ENCODE assay signal across 1 cellular context in the genomic region with DNA sequence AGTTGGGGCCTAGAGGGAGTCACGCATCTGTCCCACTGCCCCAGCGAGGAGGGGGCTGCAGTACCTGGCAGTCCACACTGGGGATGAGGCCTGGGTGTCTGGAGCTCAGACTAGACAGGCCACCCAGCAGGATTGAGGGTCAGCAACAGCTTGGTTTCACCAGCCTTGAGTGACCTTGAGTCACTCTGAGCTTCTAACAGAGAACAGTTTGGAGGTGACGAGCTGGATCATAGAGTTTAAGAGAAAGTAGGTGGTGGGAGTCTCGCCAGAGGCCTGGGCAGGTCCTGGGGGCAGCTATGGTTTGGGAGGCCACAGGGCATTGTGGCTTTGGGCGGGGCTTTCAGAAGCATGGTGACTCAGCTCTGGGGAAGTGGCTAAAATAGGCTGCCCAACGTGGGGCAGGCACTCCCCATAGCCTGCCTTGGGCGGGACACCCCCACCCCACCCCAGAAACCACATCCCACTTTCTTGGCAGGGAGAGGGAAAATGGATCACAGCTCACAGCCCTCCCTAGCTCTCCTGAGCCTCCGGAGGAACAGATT.
TF ChIP-seq lines count a peak whose summit lies in the region.

No MANE protein-coding gene starts in this region.

TF ChIP-seq in liver, 16 proteins besides CTCF, POLR2A, EP300 and RAD21 (continued from another document):
- TF ChIP-seq, protein P1, sequence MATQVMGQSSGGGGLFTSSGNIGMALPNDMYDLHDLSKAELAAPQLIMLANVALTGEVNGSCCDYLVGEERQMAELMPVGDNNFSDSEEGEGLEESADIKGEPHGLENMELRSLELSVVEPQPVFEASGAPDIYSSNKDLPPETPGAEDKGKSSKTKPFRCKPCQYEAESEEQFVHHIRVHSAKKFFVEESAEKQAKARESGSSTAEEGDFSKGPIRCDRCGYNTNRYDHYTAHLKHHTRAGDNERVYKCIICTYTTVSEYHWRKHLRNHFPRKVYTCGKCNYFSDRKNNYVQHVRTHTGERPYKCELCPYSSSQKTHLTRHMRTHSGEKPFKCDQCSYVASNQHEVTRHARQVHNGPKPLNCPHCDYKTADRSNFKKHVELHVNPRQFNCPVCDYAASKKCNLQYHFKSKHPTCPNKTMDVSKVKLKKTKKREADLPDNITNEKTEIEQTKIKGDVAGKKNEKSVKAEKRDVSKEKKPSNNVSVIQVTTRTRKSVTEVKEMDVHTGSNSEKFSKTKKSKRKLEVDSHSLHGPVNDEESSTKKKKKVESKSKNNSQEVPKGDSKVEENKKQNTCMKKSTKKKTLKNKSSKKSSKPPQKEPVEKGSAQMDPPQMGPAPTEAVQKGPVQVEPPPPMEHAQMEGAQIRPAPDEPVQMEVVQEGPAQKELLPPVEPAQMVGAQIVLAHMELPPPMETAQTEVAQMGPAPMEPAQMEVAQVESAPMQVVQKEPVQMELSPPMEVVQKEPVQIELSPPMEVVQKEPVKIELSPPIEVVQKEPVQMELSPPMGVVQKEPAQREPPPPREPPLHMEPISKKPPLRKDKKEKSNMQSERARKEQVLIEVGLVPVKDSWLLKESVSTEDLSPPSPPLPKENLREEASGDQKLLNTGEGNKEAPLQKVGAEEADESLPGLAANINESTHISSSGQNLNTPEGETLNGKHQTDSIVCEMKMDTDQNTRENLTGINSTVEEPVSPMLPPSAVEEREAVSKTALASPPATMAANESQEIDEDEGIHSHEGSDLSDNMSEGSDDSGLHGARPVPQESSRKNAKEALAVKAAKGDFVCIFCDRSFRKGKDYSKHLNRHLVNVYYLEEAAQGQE (IDR thresholded peaks at IDR 0.05) = no peak
- TF ChIP-seq HNF4G (IDR thresholded peaks at IDR 0.05) (no peak), FOXA2 (IDR thresholded peaks at IDR 0.05) (no peak), FOXA1 (IDR thresholded peaks at IDR 0.05) (no peak), RXRA (IDR thresholded peaks at IDR 0.05) (no peak), TAF1 (conservative IDR thresholded peaks at IDR 0.05) (no peak)
- TF ChIP-seq, protein P2, sequence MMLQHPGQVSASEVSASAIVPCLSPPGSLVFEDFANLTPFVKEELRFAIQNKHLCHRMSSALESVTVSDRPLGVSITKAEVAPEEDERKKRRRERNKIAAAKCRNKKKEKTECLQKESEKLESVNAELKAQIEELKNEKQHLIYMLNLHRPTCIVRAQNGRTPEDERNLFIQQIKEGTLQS (IDR thresholded peaks at IDR 0.05) = no peak
- TF ChIP-seq, protein P3, sequence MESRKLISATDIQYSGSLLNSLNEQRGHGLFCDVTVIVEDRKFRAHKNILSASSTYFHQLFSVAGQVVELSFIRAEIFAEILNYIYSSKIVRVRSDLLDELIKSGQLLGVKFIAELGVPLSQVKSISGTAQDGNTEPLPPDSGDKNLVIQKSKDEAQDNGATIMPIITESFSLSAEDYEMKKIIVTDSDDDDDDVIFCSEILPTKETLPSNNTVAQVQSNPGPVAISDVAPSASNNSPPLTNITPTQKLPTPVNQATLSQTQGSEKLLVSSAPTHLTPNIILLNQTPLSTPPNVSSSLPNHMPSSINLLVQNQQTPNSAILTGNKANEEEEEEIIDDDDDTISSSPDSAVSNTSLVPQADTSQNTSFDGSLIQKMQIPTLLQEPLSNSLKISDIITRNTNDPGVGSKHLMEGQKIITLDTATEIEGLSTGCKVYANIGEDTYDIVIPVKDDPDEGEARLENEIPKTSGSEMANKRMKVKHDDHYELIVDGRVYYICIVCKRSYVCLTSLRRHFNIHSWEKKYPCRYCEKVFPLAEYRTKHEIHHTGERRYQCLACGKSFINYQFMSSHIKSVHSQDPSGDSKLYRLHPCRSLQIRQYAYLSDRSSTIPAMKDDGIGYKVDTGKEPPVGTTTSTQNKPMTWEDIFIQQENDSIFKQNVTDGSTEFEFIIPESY (IDR thresholded peaks at IDR 0.05) = no peak
TF ChIP-seq in liver: peak in this region for 0.
